In the genomic region with DNA sequence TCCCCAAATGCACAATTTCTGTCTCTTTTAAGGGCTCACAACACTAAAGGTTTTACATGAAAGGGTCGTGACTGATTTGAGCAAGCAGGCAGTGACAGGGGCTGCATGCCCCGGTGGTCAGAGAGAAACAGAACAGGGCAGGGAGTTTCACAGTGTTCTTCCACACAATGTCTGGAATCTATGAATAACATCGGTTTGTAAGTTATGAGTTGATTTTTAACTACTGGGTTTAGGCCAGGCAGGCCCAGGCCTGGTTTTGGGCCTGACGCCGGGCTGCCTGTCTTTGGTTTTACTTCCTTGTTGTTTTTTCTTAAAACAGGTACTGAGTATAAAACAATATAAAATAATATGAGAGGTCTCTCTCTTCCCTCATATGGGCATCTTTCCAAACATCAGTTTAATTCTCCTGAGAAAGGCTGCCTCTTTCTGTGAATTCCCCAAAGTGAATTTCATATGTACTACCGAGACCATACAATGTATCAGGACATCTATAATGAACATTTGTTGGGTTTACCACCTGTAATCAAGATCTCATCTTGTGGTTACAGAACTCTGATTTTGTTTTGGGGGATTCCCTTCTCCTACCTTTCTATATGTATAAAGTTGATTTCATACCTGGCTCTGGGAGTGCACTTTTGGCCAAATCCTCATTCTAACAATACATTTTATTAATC, we compare ENCODE assay signal across 11 cellular contexts.
A peak's percentile ranks its signal among the peaks of the same experiment; 100 is the strongest.
DNase-seq lines count a peak whose midpoint lies in the region; ATAC-seq and TF ChIP-seq lines count a peak whose summit lies in the region.
"Had no signal": no experiment of that assay in that cellular context is flagged by ENCODE, and none has a peak within 500 bp of the region (broad histone marks: within the 10 kb centered on the region; RNA-seq: fewer than 3 reads in every experiment).

No MANE protein-coding gene starts in this region.

- H3K4me3 Mint-ChIP-seq in endodermal cell: no peak overlapping the region
- no peak overlapping the region for H3K4me3 Mint-ChIP-seq in stimulated activated effector memory CD8-positive, alpha-beta T cell treated with anti-CD3 and anti-CD28 coated beads, Interleukin-12 subunit alpha, Interleukin-12 subunit beta, amount 100 ng/mL, for 72 hours
- H3K4me3 Mint-ChIP-seq in natural killer cell: no peak overlapping the region
- H3K4me3 Mint-ChIP-seq in activated CD8-positive, alpha-beta memory T cell treated with anti-CD3 and anti-CD28 coated beads, Interleukin-2, amount 10 ng/mL, durations not matched to agents 7 days and 5 days: no peak overlapping the region

- peaks cover 4% of the 10 kb centered on the region for H3K36me3 Mint-ChIP-seq in endodermal cell (ENCODE audit: low read depth)
- no peaks in the 10 kb centered on the region for H3K36me3 Mint-ChIP-seq in stimulated activated effector memory CD8-positive, alpha-beta T cell treated with anti-CD3 and anti-CD28 coated beads, Interleukin-12 subunit alpha, Interleukin-12 subunit beta, amount 100 ng/mL, for 72 hours
- no peaks in the 10 kb centered on the region for H3K36me3 Mint-ChIP-seq in natural killer cell
- H3K36me3 Mint-ChIP-seq in activated CD8-positive, alpha-beta memory T cell treated with anti-CD3 and anti-CD28 coated beads, Interleukin-2, amount 10 ng/mL, durations not matched to agents 7 days and 5 days: no peaks in the 10 kb centered on the region

- no peak for DNase-seq in endodermal cell
- no peak for DNase-seq in stimulated activated effector memory CD8-positive, alpha-beta T cell treated with anti-CD3 and anti-CD28 coated beads, Interleukin-12 subunit alpha, Interleukin-12 subunit beta, amount 100 ng/mL, for 72 hours (ENCODE audit: low spot score in 2 of 2)
- DNase-seq in AG08396 (ENCODE audit: low spot score): no peak
- DNase-seq in natural killer cell: no peak
- no peak for DNase-seq in posterior vena cava (ENCODE audit: low spot score)
- DNase-seq in activated CD8-positive, alpha-beta memory T cell treated with anti-CD3 and anti-CD28 coated beads, Interleukin-2, amount 10 ng/mL, durations not matched to agents 7 days and 5 days: no peak
- DNase-seq: adrenal gland; midbrain; stimulated activated CD4-positive, alpha-beta T cell treated with anti-CD3 and anti-CD28 coated beads, Interleukin-2, amount 100 ng/mL, for 48 hours had no signal

- peak; percentile 28 for TF ChIP-seq CTCF in endodermal cell (conservative IDR thresholded peaks at IDR 0.05)
- TF ChIP-seq CTCF in natural killer cell (IDR thresholded peaks at IDR 0.05): no peak

- intact Hi-C loops in natural killer cell (cut with micrococcal nuclease): no loop called here
- intact Hi-C loops in posterior vena cava (cut with DNase I): no loop called here

- no peaks in the 10 kb centered on the region for H3K9me3 ChIP-seq in endodermal cell (ENCODE audit: control insufficient read depth, low read length)
- H3K9me3 ChIP-seq: adrenal gland had no signal

- H3K27me3 ChIP-seq in endodermal cell (ENCODE audit: control insufficient read depth, insufficient read depth, low read length, poor library complexity, severe bottlenecking): no peaks in the 10 kb centered on the region
- H3K27me3 ChIP-seq: adrenal gland had no signal

- CTCF ChIA-PET in activated CD8-positive, alpha-beta memory T cell treated with anti-CD3 and anti-CD28 coated beads, Interleukin-2, amount 10 ng/mL, durations not matched to agents 7 days and 5 days (lab: Charles Lee): no interaction called here

- no peaks in the 10 kb centered on the region for H3K4me1 ChIP-seq in endodermal cell (ENCODE audit: control insufficient read depth, insufficient read depth, low read length)
- H3K4me1 ChIP-seq: adrenal gland had no signal

- peak; percentile 45 for ATAC-seq in GM19328 (IDR thresholded peaks at IDR 0.05; ENCODE audit: unreplicated experiment)
- peak; percentile 56 for ATAC-seq in HG03378 (IDR thresholded peaks at IDR 0.05; ENCODE audit: unreplicated experiment)
- ATAC-seq in stimulated activated effector memory CD8-positive, alpha-beta T cell treated with anti-CD3 and anti-CD28 coated beads, Interleukin-12 subunit alpha, Interleukin-12 subunit beta, amount 100 ng/mL, for 72 hours: no peak
- ATAC-seq in natural killer cell: no peak
- ATAC-seq in activated CD8-positive, alpha-beta memory T cell treated with anti-CD3 and anti-CD28 coated beads, Interleukin-2, amount 10 ng/mL, durations not matched to agents 7 days and 5 days: no peak

- 63 to 78% methylated on average over 2 to 4 of the region's 6 CpGs for WGBS in endodermal cell (ENCODE audit: insufficient coverage in 1 of 2, insufficient read length in 1 of 2), 2 experiments

- no peaks in the 10 kb centered on the region for H3K27me3 Mint-ChIP-seq in endodermal cell (ENCODE audit: insufficient read depth)
- peaks cover 0 to 2% of the 10 kb centered on the region in 2 donors for H3K27me3 Mint-ChIP-seq in natural killer cell (ENCODE audit: low read depth in 2 of 2)
- peaks cover 10% of the 10 kb centered on the region for H3K27me3 Mint-ChIP-seq in activated CD8-positive, alpha-beta memory T cell treated with anti-CD3 and anti-CD28 coated beads, Interleukin-2, amount 10 ng/mL, durations not matched to agents 7 days and 5 days

- H3K9me3 Mint-ChIP-seq in endodermal cell (no peaks in the 10 kb centered on the region), natural killer cell (no peaks in the 10 kb centered on the region)
- H3K9me3 Mint-ChIP-seq in stimulated activated effector memory CD8-positive, alpha-beta T cell treated with anti-CD3 and anti-CD28 coated beads, Interleukin-12 subunit alpha, Interleukin-12 subunit beta, amount 100 ng/mL, for 72 hours: no peaks in the 10 kb centered on the region
- no peaks in the 10 kb centered on the region for H3K9me3 Mint-ChIP-seq in activated CD8-positive, alpha-beta memory T cell treated with anti-CD3 and anti-CD28 coated beads, Interleukin-2, amount 10 ng/mL, durations not matched to agents 7 days and 5 days (ENCODE audit: low read depth)

- no peak overlapping the region for H3K9ac ChIP-seq in endodermal cell (ENCODE audit: extremely low read depth, low read length, poor library complexity, severe bottlenecking)

- H3K27ac Mint-ChIP-seq in endodermal cell (peak overlapping the region; percentile 85), natural killer cell (no peak overlapping the region)
- peak overlapping the region; percentile 32 for H3K27ac Mint-ChIP-seq in stimulated activated effector memory CD8-positive, alpha-beta T cell treated with anti-CD3 and anti-CD28 coated beads, Interleukin-12 subunit alpha, Interleukin-12 subunit beta, amount 100 ng/mL, for 72 hours
- no peak overlapping the region for H3K27ac Mint-ChIP-seq in activated CD8-positive, alpha-beta memory T cell treated with anti-CD3 and anti-CD28 coated beads, Interleukin-2, amount 10 ng/mL, durations not matched to agents 7 days and 5 days

- H3K4me1 Mint-ChIP-seq in endodermal cell (peaks cover 44% of the 10 kb centered on the region), natural killer cell (no peaks in the 10 kb centered on the region)
- peaks cover 4% of the 10 kb centered on the region for H3K4me1 Mint-ChIP-seq in stimulated activated effector memory CD8-positive, alpha-beta T cell treated with anti-CD3 and anti-CD28 coated beads, Interleukin-12 subunit alpha, Interleukin-12 subunit beta, amount 100 ng/mL, for 72 hours
- H3K4me1 Mint-ChIP-seq in activated CD8-positive, alpha-beta memory T cell treated with anti-CD3 and anti-CD28 coated beads, Interleukin-2, amount 10 ng/mL, durations not matched to agents 7 days and 5 days: peaks cover 5% of the 10 kb centered on the region

- no peak overlapping the region for H3K4me3 ChIP-seq in endodermal cell (ENCODE audit: low read length)
- H3K4me3 ChIP-seq: adrenal gland had no signal

- no peak overlapping the region for H3K27ac ChIP-seq in endodermal cell (ENCODE audit: low read depth, low read length)
- H3K27ac ChIP-seq: adrenal gland had no signal

- H3K36me3 ChIP-seq in endodermal cell (ENCODE audit: control insufficient read depth, insufficient read depth, low read length): no peaks in the 10 kb centered on the region
- H3K36me3 ChIP-seq: adrenal gland had no signal

Comparison
In these comparisons a context has a peak if more than half of its experiments do, and no peak if none do; other contexts are left out.
1. ATAC-seq: peak in GM19328 (single experiment) and HG03378 (single experiment); none in stimulated activated effector memory CD8-positive, alpha-beta T cell treated with anti-CD3 and anti-CD28 coated beads, Interleukin-12 subunit alpha, Interleukin-12 subunit beta, amount 100 ng/mL, for 72 hours (single experiment), natural killer cell (0 of 3) and activated CD8-positive, alpha-beta memory T cell treated with anti-CD3 and anti-CD28 coated beads, Interleukin-2, amount 10 ng/mL, durations not matched to agents 7 days and 5 days (single experiment).
2. H3K27ac Mint-ChIP-seq: peak in endodermal cell (single experiment) and stimulated activated effector memory CD8-positive, alpha-beta T cell treated with anti-CD3 and anti-CD28 coated beads, Interleukin-12 subunit alpha, Interleukin-12 subunit beta, amount 100 ng/mL, for 72 hours (single experiment); none in natural killer cell (0 of 2) and activated CD8-positive, alpha-beta memory T cell treated with anti-CD3 and anti-CD28 coated beads, Interleukin-2, amount 10 ng/mL, durations not matched to agents 7 days and 5 days (single experiment).